ENCODE assay signal across 9 cellular contexts in the genomic region with DNA sequence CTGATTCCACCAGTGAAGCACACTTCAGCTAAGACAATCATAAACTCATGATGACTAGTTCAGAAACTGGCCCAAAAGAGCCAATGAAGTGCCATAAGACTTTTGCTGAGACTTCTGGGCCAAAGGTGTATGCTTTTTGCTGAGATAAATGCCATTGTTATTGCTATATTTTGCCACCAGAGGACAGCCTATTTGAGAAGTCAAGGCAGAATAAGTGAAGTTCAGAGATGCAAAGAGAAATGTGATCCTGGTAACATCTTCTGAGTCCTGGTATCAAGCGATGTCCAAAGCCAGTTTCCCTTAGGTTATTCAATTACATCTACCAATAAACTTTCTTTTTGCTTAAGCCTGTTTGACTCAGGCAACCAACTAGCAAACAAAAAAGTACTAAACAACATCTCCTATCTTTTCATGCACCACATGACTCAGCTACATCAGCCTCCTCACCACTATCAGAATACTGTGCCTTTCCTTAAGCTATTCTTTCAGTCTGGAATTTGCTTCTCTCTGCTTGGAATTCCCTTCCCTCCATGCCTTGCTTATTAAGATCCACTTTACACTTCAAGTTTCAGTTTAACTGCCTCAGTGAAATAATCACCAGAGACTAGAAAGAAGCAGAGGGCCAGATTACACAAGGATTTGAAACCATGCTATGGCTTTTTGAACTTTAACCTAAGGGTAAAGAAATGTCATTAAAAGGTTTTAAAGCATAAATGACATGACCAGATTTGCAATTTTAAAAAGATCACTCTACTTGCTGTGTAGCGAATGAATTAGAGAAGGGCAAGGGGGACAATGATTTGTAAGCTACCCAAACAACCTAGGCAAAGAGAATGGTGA. TPM values are rescaled to one million over a fixed set of nuclear protein-coding genes. Genes with fewer than 3 reads are reported as not detected.
DNase-seq lines count a peak whose midpoint lies in the region; ATAC-seq, FAIRE-seq and TF ChIP-seq lines count a peak whose summit lies in the region.
"Had no signal": no experiment of that assay in that cellular context is flagged by ENCODE, and none has a peak within 500 bp of the region (broad histone marks: within the 10 kb centered on the region; RNA-seq: fewer than 3 reads in every experiment).

No MANE protein-coding gene starts in this region.

- no peaks in the 10 kb centered on the region for H3K4me1 Mint-ChIP-seq in neural crest cell

- no peak overlapping the region for H3K27ac ChIP-seq in mammary epithelial cell (ENCODE audit: insufficient read depth, low read depth, low read length)
- H3K27ac ChIP-seq: prostate gland had no signal

- no peaks in the 10 kb centered on the region for H4K20me1 ChIP-seq in mammary epithelial cell (ENCODE audit: insufficient read depth, low read length)

- no peaks in the 10 kb centered on the region for H3K27me3 ChIP-seq in mammary epithelial cell (ENCODE audit: insufficient read depth, low read length)

- CTCF ChIA-PET in mammary epithelial cell (lab: Charles Lee; ENCODE audit: low non-redundant PET), result interaction anchor here (0.7 kb wide), 1 partner anchor 121 kb away, joined by 3 read pairs; no protein-coding TSS in a partner anchor

- no peak for FAIRE-seq in urothelium cell line (lab: Jason Lieb, UNC)

- peaks cover 4% of the 10 kb centered on the region for H3K9me3 ChIP-seq in mammary epithelial cell (replicated peaks; ENCODE audit: insufficient read depth, low read length)
- H3K9me3 ChIP-seq: prostate gland had no signal

- no peak overlapping the region for H3K27ac Mint-ChIP-seq in neural crest cell (ENCODE audit: unreplicated experiment)

- intact Hi-C loops in mammary epithelial cell (cut with micrococcal nuclease), result loop anchor here (1.0 kb wide), 1 partner anchor 13 kb away; no protein-coding TSS in a partner anchor

- H3K36me3 ChIP-seq in mammary epithelial cell (ENCODE audit: insufficient read depth, low read length), result no peaks in the 10 kb centered on the region
- H3K36me3 ChIP-seq: prostate gland had no signal

- H3K4me2 ChIP-seq in mammary epithelial cell (ENCODE audit: insufficient read depth, low read depth, low read length), result no peak overlapping the region

- dilution Hi-C loops in mammary epithelial cell (cut with HindIII; ENCODE audit: low sequenced_read_pairs), result no loop called here

- no peaks in the 10 kb centered on the region for H3K4me1 ChIP-seq in mammary epithelial cell (ENCODE audit: insufficient read depth, low read length)
- H3K4me1 ChIP-seq: prostate gland had no signal

- TF ChIP-seq CTCF in mammary epithelial cell (conservative IDR thresholded peaks at IDR 0.05 in 1 of 2, IDR thresholded peaks at IDR 0.05 in 1 of 2; ENCODE audit: extremely low read depth in 1 of 2, insufficient read depth in 1 of 2, low read depth in 1 of 2, low read length in 2 of 2), result peak; percentile 69 to 74
- TF ChIP-seq CTCF in neural crest cell (conservative IDR thresholded peaks at IDR 0.05), result peak; percentile 55

- peaks cover 2% of the 10 kb centered on the region for H3K79me2 ChIP-seq in mammary epithelial cell (ENCODE audit: insufficient read depth, low read length)

- peaks cover 5% of the 10 kb centered on the region for H3K9me3 Mint-ChIP-seq in neural crest cell

- H3K4me3 Mint-ChIP-seq in neural crest cell, result no peak overlapping the region

- H2AFZ ChIP-seq in mammary epithelial cell (ENCODE audit: low read depth, low read length), result no peak overlapping the region

- ATAC-seq in GM21515 (IDR thresholded peaks at IDR 0.05; ENCODE audit: unreplicated experiment), result no peak
- ATAC-seq in GM19351 (IDR thresholded peaks at IDR 0.05; ENCODE audit: unreplicated experiment), result no peak
- no peak for ATAC-seq in HG02938 (IDR thresholded peaks at IDR 0.05; ENCODE audit: unreplicated experiment)

- no TSS peak for BruUV-seq in mammary epithelial cell (replicated peaks; lab: Mats Ljungman, UMichigan)

- DNase-seq in EH (ENCODE audit: low read depth) (peak; percentile 52), mammary epithelial cell (peak; percentile 44), neural crest cell (ENCODE audit: low read depth, low spot score) (no peak), urothelium cell line (ENCODE audit: low spot score) (no peak)

- in situ Hi-C loops in mammary epithelial cell (cut with MboI; ENCODE audit: low sequenced_read_pairs in 2 of 2), result no loop called here

- TF ChIP-seq RAD21 in Ishikawa (IDR thresholded peaks at IDR 0.05; ENCODE audit: low read depth), result peak; percentile 22; the same call in 1 of the 2 replicates

- H3K36me3 Mint-ChIP-seq in neural crest cell (ENCODE audit: low read depth), result peaks cover 12% of the 10 kb centered on the region

- no peak overlapping the region for H3K9ac ChIP-seq in mammary epithelial cell (ENCODE audit: insufficient read depth, low read length)

- no peak overlapping the region for H3K4me3 ChIP-seq in mammary epithelial cell (replicated peaks in 1 of 3; ENCODE audit: insufficient read depth in 1 of 3, low read depth in 2 of 3, low read length in 3 of 3)
- H3K4me3 ChIP-seq: prostate gland had no signal

- WGBS in mammary epithelial cell (ENCODE audit: low coverage, missing lambda C conversion rate), result 89% methylated on average over 2 of the region's 2 CpGs

- no peak for TF ChIP-seq EP300 in Ishikawa (IDR thresholded peaks at IDR 0.05; ENCODE audit: borderline replicate concordance)

- no peaks in the 10 kb centered on the region for H3K27me3 Mint-ChIP-seq in neural crest cell (ENCODE audit: low read depth)

TF ChIP-seq in Ishikawa, 13 proteins besides CTCF, POLR2A, EP300 and RAD21:
- TF ChIP-seq TAF1 (IDR thresholded peaks at IDR 0.05; ENCODE audit: low read depth) (no peak), EGR1 (IDR thresholded peaks at IDR 0.05) (no peak), USF1 (IDR thresholded peaks at IDR 0.05) (no peak), ZBTB7A (IDR thresholded peaks at IDR 0.05; ENCODE audit: low read depth) (no peak), CREB1 (IDR thresholded peaks at IDR 0.05; ENCODE audit: low read depth) (no peak), YY1 (IDR thresholded peaks at IDR 0.05; ENCODE audit: low read depth) (no peak), MAX (IDR thresholded peaks at IDR 0.05) (no peak)
- TF ChIP-seq, protein P1, sequence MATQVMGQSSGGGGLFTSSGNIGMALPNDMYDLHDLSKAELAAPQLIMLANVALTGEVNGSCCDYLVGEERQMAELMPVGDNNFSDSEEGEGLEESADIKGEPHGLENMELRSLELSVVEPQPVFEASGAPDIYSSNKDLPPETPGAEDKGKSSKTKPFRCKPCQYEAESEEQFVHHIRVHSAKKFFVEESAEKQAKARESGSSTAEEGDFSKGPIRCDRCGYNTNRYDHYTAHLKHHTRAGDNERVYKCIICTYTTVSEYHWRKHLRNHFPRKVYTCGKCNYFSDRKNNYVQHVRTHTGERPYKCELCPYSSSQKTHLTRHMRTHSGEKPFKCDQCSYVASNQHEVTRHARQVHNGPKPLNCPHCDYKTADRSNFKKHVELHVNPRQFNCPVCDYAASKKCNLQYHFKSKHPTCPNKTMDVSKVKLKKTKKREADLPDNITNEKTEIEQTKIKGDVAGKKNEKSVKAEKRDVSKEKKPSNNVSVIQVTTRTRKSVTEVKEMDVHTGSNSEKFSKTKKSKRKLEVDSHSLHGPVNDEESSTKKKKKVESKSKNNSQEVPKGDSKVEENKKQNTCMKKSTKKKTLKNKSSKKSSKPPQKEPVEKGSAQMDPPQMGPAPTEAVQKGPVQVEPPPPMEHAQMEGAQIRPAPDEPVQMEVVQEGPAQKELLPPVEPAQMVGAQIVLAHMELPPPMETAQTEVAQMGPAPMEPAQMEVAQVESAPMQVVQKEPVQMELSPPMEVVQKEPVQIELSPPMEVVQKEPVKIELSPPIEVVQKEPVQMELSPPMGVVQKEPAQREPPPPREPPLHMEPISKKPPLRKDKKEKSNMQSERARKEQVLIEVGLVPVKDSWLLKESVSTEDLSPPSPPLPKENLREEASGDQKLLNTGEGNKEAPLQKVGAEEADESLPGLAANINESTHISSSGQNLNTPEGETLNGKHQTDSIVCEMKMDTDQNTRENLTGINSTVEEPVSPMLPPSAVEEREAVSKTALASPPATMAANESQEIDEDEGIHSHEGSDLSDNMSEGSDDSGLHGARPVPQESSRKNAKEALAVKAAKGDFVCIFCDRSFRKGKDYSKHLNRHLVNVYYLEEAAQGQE (IDR thresholded peaks at IDR 0.05; ENCODE audit: low read depth), result no peak

RNA-seq across cellular contexts. Expression of gene CRY1, which starts 14.0 kb away (rescaled TPM):
- 10 to 100 TPM; 10.0 to 12.3 TPM for total RNA-seq in mammary epithelial cell
- 4.2 TPM for polyA plus RNA-seq in mammary epithelial cell
- 0.78 TPM for polyA minus RNA-seq in mammary epithelial cell
- total RNA-seq in neural crest cell, result 24.8 and 25.4 TPM in 2 replicates

Comparison
In these comparisons a context has a peak if more than half of its experiments do, and no peak if none do; other contexts are left out.
1. DNase-seq: peak in EH (single experiment) and mammary epithelial cell (single experiment); none in neural crest cell (single experiment) and urothelium cell line (single experiment).